1 cellular context compared by ENCODE assay signal in genomic region chr20:3202965-3203314, GRCh38.
A peak's percentile ranks its signal among the peaks of the same experiment; 100 is the strongest.
TF ChIP-seq lines count a peak whose summit lies in the region.

No MANE protein-coding gene starts in this region.

TF ChIP-seq in HepG2, 621 proteins besides CTCF, POLR2A, EP300 and RAD21 (continued from another document and continues in another):
- TF ChIP-seq, protein P1, sequence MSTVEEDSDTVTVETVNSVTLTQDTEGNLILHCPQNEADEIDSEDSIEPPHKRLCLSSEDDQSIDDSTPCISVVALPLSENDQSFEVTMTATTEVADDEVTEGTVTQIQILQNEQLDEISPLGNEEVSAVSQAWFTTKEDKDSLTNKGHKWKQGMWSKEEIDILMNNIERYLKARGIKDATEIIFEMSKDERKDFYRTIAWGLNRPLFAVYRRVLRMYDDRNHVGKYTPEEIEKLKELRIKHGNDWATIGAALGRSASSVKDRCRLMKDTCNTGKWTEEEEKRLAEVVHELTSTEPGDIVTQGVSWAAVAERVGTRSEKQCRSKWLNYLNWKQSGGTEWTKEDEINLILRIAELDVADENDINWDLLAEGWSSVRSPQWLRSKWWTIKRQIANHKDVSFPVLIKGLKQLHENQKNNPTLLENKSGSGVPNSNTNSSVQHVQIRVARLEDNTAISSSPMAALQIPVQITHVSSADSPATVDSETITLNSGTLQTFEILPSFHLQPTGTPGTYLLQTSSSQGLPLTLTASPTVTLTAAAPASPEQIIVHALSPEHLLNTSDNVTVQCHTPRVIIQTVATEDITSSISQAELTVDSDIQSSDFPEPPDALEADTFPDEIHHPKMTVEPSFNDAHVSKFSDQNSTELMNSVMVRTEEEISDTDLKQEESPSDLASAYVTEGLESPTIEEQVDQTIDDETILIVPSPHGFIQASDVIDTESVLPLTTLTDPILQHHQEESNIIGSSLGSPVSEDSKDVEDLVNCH (CRISPR knock-in tag; IDR thresholded peaks at IDR 0.05): no peak
- TF ChIP-seq PCBP2 (optimal IDR thresholded peaks at IDR 0.05; ENCODE audit: low read depth, low read length, poor library complexity, severe bottlenecking) (peak; percentile 49), ZBTB33 (CRISPR knock-in tag; IDR thresholded peaks at IDR 0.05) (no peak), ELF4 (CRISPR knock-in tag; IDR thresholded peaks at IDR 0.05; ENCODE audit: borderline replicate concordance) (0 out of 2 replicates have a peak, but pooled peaks have one; percentile 10), ZNF558 (CRISPR knock-in tag; IDR thresholded peaks at IDR 0.05; ENCODE audit: borderline replicate concordance) (no peak), HMG20B (CRISPR knock-in tag; conservative IDR thresholded peaks at IDR 0.05) (no peak), ZNF652 (CRISPR knock-in tag; IDR thresholded peaks at IDR 0.05; ENCODE audit: borderline replicate concordance, low read depth) (no peak), HNRNPLL (IDR thresholded peaks at IDR 0.05; ENCODE audit: low read depth, low read length, poor library complexity, severe bottlenecking) (no peak), TOPORS (CRISPR knock-in tag; IDR thresholded peaks at IDR 0.05) (no peak), HCFC1 (IDR thresholded peaks at IDR 0.05; ENCODE audit: low read depth, low read length) (no peak), HOXA5 (CRISPR knock-in tag; IDR thresholded peaks at IDR 0.05) (0 out of 2 replicates have a peak, but pooled peaks have one; percentile 18), ZFP62 (CRISPR knock-in tag; IDR thresholded peaks at IDR 0.05) (0 out of 2 replicates have a peak, but pooled peaks have one; percentile 23), PRMT3 (CRISPR knock-in tag; IDR thresholded peaks at IDR 0.05; ENCODE audit: borderline replicate concordance, low read depth) (no peak), ZNF331 (CRISPR knock-in tag; IDR thresholded peaks at IDR 0.05) (no peak), ZNF639 (CRISPR knock-in tag; conservative IDR thresholded peaks at IDR 0.05) (no peak), ZNF557 (CRISPR knock-in tag; IDR thresholded peaks at IDR 0.05) (0 out of 2 replicates have a peak, but pooled peaks have one; percentile 13), ZNF567 (CRISPR knock-in tag; IDR thresholded peaks at IDR 0.05; ENCODE audit: borderline replicate concordance) (no peak), ZNF670 (CRISPR knock-in tag; IDR thresholded peaks at IDR 0.05; ENCODE audit: borderline replicate concordance) (no peak), ATAD3A (CRISPR knock-in tag; IDR thresholded peaks at IDR 0.05) (no peak), ZNF350 (CRISPR knock-in tag; IDR thresholded peaks at IDR 0.05; ENCODE audit: borderline replicate concordance, low read depth) (no peak), NFYB (CRISPR knock-in tag; IDR thresholded peaks at IDR 0.05) (no peak), AKAP8 (CRISPR knock-in tag; IDR thresholded peaks at IDR 0.05) (peak; percentile 57; the same call in 1 of the 2 replicates), ZXDC (CRISPR knock-in tag; IDR thresholded peaks at IDR 0.05) (no peak), ZFP36L2 (CRISPR knock-in tag; IDR thresholded peaks at IDR 0.05) (no peak), RBFOX2 (IDR thresholded peaks at IDR 0.05; ENCODE audit: low read depth, low read length) (no peak), NPAS2 (CRISPR knock-in tag; IDR thresholded peaks at IDR 0.05; ENCODE audit: borderline replicate concordance) (no peak), ZNF253 (CRISPR knock-in tag; IDR thresholded peaks at IDR 0.05; ENCODE audit: borderline replicate concordance) (0 out of 2 replicates have a peak, but pooled peaks have one; percentile 53)
- TF ChIP-seq, protein P2, sequence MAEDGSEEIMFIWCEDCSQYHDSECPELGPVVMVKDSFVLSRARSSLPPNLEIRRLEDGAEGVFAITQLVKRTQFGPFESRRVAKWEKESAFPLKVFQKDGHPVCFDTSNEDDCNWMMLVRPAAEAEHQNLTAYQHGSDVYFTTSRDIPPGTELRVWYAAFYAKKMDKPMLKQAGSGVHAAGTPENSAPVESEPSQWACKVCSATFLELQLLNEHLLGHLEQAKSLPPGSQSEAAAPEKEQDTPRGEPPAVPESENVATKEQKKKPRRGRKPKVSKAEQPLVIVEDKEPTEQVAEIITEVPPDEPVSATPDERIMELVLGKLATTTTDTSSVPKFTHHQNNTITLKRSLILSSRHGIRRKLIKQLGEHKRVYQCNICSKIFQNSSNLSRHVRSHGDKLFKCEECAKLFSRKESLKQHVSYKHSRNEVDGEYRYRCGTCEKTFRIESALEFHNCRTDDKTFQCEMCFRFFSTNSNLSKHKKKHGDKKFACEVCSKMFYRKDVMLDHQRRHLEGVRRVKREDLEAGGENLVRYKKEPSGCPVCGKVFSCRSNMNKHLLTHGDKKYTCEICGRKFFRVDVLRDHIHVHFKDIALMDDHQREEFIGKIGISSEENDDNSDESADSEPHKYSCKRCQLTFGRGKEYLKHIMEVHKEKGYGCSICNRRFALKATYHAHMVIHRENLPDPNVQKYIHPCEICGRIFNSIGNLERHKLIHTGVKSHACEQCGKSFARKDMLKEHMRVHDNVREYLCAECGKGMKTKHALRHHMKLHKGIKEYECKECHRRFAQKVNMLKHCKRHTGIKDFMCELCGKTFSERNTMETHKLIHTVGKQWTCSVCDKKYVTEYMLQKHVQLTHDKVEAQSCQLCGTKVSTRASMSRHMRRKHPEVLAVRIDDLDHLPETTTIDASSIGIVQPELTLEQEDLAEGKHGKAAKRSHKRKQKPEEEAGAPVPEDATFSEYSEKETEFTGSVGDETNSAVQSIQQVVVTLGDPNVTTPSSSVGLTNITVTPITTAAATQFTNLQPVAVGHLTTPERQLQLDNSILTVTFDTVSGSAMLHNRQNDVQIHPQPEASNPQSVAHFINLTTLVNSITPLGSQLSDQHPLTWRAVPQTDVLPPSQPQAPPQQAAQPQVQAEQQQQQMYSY (CRISPR knock-in tag; IDR thresholded peaks at IDR 0.05): no peak
- TF ChIP-seq, protein P3, sequence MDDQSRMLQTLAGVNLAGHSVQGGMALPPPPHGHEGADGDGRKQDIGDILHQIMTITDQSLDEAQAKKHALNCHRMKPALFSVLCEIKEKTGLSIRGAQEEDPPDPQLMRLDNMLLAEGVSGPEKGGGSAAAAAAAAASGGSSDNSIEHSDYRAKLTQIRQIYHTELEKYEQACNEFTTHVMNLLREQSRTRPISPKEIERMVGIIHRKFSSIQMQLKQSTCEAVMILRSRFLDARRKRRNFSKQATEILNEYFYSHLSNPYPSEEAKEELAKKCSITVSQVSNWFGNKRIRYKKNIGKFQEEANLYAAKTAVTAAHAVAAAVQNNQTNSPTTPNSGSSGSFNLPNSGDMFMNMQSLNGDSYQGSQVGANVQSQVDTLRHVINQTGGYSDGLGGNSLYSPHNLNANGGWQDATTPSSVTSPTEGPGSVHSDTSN (CRISPR knock-in tag; IDR thresholded peaks at IDR 0.05; ENCODE audit: borderline replicate concordance): no peak
- TF ChIP-seq, protein P4, sequence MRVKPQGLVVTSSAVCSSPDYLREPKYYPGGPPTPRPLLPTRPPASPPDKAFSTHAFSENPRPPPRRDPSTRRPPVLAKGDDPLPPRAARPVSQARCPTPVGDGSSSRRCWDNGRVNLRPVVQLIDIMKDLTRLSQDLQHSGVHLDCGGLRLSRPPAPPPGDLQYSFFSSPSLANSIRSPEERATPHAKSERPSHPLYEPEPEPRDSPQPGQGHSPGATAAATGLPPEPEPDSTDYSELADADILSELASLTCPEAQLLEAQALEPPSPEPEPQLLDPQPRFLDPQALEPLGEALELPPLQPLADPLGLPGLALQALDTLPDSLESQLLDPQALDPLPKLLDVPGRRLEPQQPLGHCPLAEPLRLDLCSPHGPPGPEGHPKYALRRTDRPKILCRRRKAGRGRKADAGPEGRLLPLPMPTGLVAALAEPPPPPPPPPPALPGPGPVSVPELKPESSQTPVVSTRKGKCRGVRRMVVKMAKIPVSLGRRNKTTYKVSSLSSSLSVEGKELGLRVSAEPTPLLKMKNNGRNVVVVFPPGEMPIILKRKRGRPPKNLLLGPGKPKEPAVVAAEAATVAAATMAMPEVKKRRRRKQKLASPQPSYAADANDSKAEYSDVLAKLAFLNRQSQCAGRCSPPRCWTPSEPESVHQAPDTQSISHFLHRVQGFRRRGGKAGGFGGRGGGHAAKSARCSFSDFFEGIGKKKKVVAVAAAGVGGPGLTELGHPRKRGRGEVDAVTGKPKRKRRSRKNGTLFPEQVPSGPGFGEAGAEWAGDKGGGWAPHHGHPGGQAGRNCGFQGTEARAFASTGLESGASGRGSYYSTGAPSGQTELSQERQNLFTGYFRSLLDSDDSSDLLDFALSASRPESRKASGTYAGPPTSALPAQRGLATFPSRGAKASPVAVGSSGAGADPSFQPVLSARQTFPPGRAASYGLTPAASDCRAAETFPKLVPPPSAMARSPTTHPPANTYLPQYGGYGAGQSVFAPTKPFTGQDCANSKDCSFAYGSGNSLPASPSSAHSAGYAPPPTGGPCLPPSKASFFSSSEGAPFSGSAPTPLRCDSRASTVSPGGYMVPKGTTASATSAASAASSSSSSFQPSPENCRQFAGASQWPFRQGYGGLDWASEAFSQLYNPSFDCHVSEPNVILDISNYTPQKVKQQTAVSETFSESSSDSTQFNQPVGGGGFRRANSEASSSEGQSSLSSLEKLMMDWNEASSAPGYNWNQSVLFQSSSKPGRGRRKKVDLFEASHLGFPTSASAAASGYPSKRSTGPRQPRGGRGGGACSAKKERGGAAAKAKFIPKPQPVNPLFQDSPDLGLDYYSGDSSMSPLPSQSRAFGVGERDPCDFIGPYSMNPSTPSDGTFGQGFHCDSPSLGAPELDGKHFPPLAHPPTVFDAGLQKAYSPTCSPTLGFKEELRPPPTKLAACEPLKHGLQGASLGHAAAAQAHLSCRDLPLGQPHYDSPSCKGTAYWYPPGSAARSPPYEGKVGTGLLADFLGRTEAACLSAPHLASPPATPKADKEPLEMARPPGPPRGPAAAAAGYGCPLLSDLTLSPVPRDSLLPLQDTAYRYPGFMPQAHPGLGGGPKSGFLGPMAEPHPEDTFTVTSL (CRISPR knock-in tag; IDR thresholded peaks at IDR 0.05; ENCODE audit: borderline replicate concordance): no peak
- TF ChIP-seq, protein P5, sequence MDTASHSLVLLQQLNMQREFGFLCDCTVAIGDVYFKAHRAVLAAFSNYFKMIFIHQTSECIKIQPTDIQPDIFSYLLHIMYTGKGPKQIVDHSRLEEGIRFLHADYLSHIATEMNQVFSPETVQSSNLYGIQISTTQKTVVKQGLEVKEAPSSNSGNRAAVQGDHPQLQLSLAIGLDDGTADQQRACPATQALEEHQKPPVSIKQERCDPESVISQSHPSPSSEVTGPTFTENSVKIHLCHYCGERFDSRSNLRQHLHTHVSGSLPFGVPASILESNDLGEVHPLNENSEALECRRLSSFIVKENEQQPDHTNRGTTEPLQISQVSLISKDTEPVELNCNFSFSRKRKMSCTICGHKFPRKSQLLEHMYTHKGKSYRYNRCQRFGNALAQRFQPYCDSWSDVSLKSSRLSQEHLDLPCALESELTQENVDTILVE (CRISPR knock-in tag; IDR thresholded peaks at IDR 0.05): no peak
- TF ChIP-seq, protein P6, sequence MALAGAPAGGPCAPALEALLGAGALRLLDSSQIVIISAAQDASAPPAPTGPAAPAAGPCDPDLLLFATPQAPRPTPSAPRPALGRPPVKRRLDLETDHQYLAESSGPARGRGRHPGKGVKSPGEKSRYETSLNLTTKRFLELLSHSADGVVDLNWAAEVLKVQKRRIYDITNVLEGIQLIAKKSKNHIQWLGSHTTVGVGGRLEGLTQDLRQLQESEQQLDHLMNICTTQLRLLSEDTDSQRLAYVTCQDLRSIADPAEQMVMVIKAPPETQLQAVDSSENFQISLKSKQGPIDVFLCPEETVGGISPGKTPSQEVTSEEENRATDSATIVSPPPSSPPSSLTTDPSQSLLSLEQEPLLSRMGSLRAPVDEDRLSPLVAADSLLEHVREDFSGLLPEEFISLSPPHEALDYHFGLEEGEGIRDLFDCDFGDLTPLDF (CRISPR knock-in tag; IDR thresholded peaks at IDR 0.05): no peak
- TF ChIP-seq, protein P7, sequence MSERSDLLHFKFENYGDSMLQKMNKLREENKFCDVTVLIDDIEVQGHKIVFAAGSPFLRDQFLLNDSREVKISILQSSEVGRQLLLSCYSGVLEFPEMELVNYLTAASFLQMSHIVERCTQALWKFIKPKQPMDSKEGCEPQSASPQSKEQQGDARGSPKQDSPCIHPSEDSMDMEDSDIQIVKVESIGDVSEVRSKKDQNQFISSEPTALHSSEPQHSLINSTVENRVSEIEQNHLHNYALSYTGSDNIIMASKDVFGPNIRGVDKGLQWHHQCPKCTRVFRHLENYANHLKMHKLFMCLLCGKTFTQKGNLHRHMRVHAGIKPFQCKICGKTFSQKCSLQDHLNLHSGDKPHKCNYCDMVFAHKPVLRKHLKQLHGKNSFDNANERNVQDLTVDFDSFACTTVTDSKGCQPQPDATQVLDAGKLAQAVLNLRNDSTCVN (CRISPR knock-in tag; IDR thresholded peaks at IDR 0.05; ENCODE audit: borderline replicate concordance): 0 out of 2 replicates have a peak, but pooled peaks have one; percentile 4
